23 cellular contexts compared by ENCODE assay signal in the genomic region with DNA sequence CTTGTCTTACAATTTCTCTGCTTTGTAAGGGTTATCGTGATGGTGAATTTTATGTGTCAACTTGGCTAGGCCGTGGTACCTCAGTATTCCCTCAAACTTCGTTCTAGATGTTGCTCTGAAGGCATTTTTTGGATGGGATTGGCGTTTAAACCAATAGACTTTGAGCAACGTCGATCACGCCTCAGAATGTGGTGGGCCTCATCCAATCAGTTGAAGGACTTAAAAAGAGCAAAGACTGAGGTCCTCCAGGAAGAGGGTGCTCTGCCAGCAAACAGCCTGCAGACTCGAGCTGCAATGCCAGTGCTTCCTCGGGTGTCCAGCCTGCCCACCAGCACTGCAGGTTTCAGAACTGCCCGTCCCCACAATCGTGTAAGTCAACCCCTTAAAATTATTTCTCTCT.
DNase-seq lines count a peak whose midpoint lies in the region; TF ChIP-seq lines count a peak whose summit lies in the region.
"Had no signal": no experiment of that assay in that cellular context is flagged by ENCODE, and none has a peak within 500 bp of the region (broad histone marks: within the 10 kb centered on the region; RNA-seq: fewer than 3 reads in every experiment).

No MANE protein-coding gene starts in this region.

- H3K27me3 ChIP-seq in mammary epithelial cell (ENCODE audit: insufficient read depth, low read length) (no peaks in the 10 kb centered on the region), vagina (no peaks in the 10 kb centered on the region)
- H3K27me3 ChIP-seq: BLaER1 treated with 17β-estradiol and CSF1 and Interleukin-3, amounts not matched to agents 10 nM and 100 nM had no signal

- CTCF ChIA-PET in mammary epithelial cell (lab: Charles Lee; ENCODE audit: low non-redundant PET): no interaction called here
- CTCF ChIA-PET in MCF 10A (lab: Yijun Ruan, JAX): interaction anchor here (0.6 kb wide), 1 partner anchor 93 kb away, joined by 3 read pairs; no protein-coding TSS in a partner anchor

- H3K4me3 Mint-ChIP-seq in MCF 10A (ENCODE audit: unreplicated experiment) (no peak overlapping the region), endothelial cell (ENCODE audit: unreplicated experiment) (peak overlapping the region; percentile 25)
- H3K4me3 Mint-ChIP-seq: B cell; CD4-positive, alpha-beta T cell; CD8-positive, alpha-beta T cell had no signal

- H3K9me3 ChIP-seq in mammary epithelial cell (replicated peaks; ENCODE audit: insufficient read depth, low read length) (peaks cover 25% of the 10 kb centered on the region), vagina (no peaks in the 10 kb centered on the region)
- H3K9me3 ChIP-seq: A549; BLaER1 treated with 17β-estradiol and CSF1 and Interleukin-3, amounts not matched to agents 10 nM and 100 nM had no signal

- no peaks in the 10 kb centered on the region for H3K36me3 ChIP-seq in mammary epithelial cell (ENCODE audit: insufficient read depth, low read length)
- H3K36me3 ChIP-seq in vagina: no peaks in the 10 kb centered on the region
- H3K36me3 ChIP-seq: BLaER1 treated with 17β-estradiol and CSF1 and Interleukin-3, amounts not matched to agents 10 nM and 100 nM had no signal

- DNase-seq in mammary epithelial cell (no peak), MCF 10A (ENCODE audit: unreplicated experiment) (no peak), endothelial cell (ENCODE audit: low spot score) (no peak), vagina (ENCODE audit: extremely low spot score in 2 of 2) (peak; percentile 27 to 84), iPS-NIHi11 (ENCODE audit: low spot score) (no peak)
- DNase-seq in activated CD4-positive, alpha-beta T cell treated with anti-CD3 and anti-CD28 coated beads, Interleukin-2, amount 50 U/mL, for 48 hours: no peak
- DNase-seq: AML-193; CD4-positive, alpha-beta T cell; CD8-positive, alpha-beta T cell; COR-L47; DMS 273 treated with DMSO at 0.1 percent for 48 hours; DMS153; DMS53; DMS79; DND-41; EL; GDM1 had no signal

- H3K9me3 Mint-ChIP-seq in MCF 10A (ENCODE audit: unreplicated experiment) (peaks cover 41% of the 10 kb centered on the region), endothelial cell (ENCODE audit: unreplicated experiment) (peaks cover 33% of the 10 kb centered on the region)
- H3K9me3 Mint-ChIP-seq: CD4-positive, alpha-beta T cell; CD8-positive, alpha-beta T cell had no signal

- intact Hi-C loops in mammary epithelial cell (cut with micrococcal nuclease) (no loop called here), MCF 10A (cut with micrococcal nuclease) (no loop called here), vagina (cut with DNase I) (no loop called here)

- peak overlapping the region; percentile 23 for H3K9ac ChIP-seq in mammary epithelial cell (ENCODE audit: insufficient read depth, low read length)
- H3K9ac ChIP-seq: BLaER1 treated with 17β-estradiol and CSF1 and Interleukin-3, amounts not matched to agents 10 nM and 100 nM had no signal

- H3K27ac ChIP-seq in mammary epithelial cell (ENCODE audit: insufficient read depth, low read depth, low read length) (no peak overlapping the region), vagina (no peak overlapping the region)
- H3K27ac ChIP-seq: 22Rv1; A549; BLaER1 treated with 17β-estradiol and CSF1 and Interleukin-3, amounts not matched to agents 10 nM and 100 nM; C4-2B had no signal

- H3K27ac Mint-ChIP-seq in MCF 10A (ENCODE audit: low read depth, unreplicated experiment) (no peak overlapping the region), endothelial cell (ENCODE audit: unreplicated experiment) (no peak overlapping the region)
- H3K27ac Mint-ChIP-seq: B cell; CD4-positive, alpha-beta T cell; CD8-positive, alpha-beta T cell had no signal

- POLR2A ChIA-PET in MCF 10A (lab: Yijun Ruan, JAX): no interaction called here

- H3K36me3 Mint-ChIP-seq in MCF 10A (ENCODE audit: insufficient read depth, unreplicated experiment) (no peaks in the 10 kb centered on the region), endothelial cell (ENCODE audit: low read depth, unreplicated experiment) (peaks cover 20% of the 10 kb centered on the region)
- H3K36me3 Mint-ChIP-seq: CD8-positive, alpha-beta T cell had no signal

- no peaks in the 10 kb centered on the region for H4K20me1 ChIP-seq in mammary epithelial cell (ENCODE audit: insufficient read depth, low read length)
- H4K20me1 ChIP-seq: BLaER1 treated with 17β-estradiol and CSF1 and Interleukin-3, amounts not matched to agents 10 nM and 100 nM had no signal

- in situ Hi-C loops in mammary epithelial cell (cut with MboI; ENCODE audit: low sequenced_read_pairs in 2 of 2): no loop called here

- H3K4me3 ChIP-seq in mammary epithelial cell (replicated peaks in 1 of 3; ENCODE audit: insufficient read depth in 1 of 3, low read depth in 2 of 3, low read length in 3 of 3): no peak overlapping the region
- H3K4me3 ChIP-seq in vagina: no peak overlapping the region
- H3K4me3 ChIP-seq: A549; BLaER1 treated with 17β-estradiol and CSF1 and Interleukin-3, amounts not matched to agents 10 nM and 100 nM; GM12878 had no signal

- dilution Hi-C loops in mammary epithelial cell (cut with HindIII; ENCODE audit: low sequenced_read_pairs): no loop called here

- no peak for TF ChIP-seq POLR2A in vagina (IDR thresholded peaks at IDR 0.05)

- BruUV-seq in mammary epithelial cell (replicated peaks; lab: Mats Ljungman, UMichigan): no TSS peak
- BruUV-seq in MCF 10A (replicated peaks; lab: Mats Ljungman, UMichigan): no TSS peak

- H3K4me2 ChIP-seq in mammary epithelial cell (ENCODE audit: insufficient read depth, low read depth, low read length): no peak overlapping the region
- H3K4me2 ChIP-seq: A549; BLaER1 treated with 17β-estradiol and CSF1 and Interleukin-3, amounts not matched to agents 10 nM and 100 nM had no signal

- TF ChIP-seq CTCF in mammary epithelial cell (conservative IDR thresholded peaks at IDR 0.05 in 1 of 2, IDR thresholded peaks at IDR 0.05 in 1 of 2; ENCODE audit: extremely low read depth in 1 of 2, insufficient read depth in 1 of 2, low read depth in 1 of 2, low read length in 2 of 2) (no peak), MCF 10A (IDR thresholded peaks at IDR 0.05; ENCODE audit: unreplicated experiment) (no peak), endothelial cell (IDR thresholded peaks at IDR 0.05; ENCODE audit: unreplicated experiment) (no peak), vagina (IDR thresholded peaks at IDR 0.05) (no peak)

- H3K27me3 Mint-ChIP-seq in MCF 10A (ENCODE audit: insufficient read depth, unreplicated experiment) (no peaks in the 10 kb centered on the region), endothelial cell (ENCODE audit: unreplicated experiment) (peaks cover 13% of the 10 kb centered on the region)
- H3K27me3 Mint-ChIP-seq: B cell had no signal

- H2AFZ ChIP-seq in mammary epithelial cell (ENCODE audit: low read depth, low read length): no peak overlapping the region

- H3K4me1 Mint-ChIP-seq in MCF 10A (ENCODE audit: insufficient read depth, unreplicated experiment) (no peaks in the 10 kb centered on the region), endothelial cell (ENCODE audit: unreplicated experiment) (no peaks in the 10 kb centered on the region)
- H3K4me1 Mint-ChIP-seq: B cell had no signal

- no peaks in the 10 kb centered on the region for H3K79me2 ChIP-seq in mammary epithelial cell (ENCODE audit: insufficient read depth, low read length)

- WGBS in mammary epithelial cell (ENCODE audit: low coverage, missing lambda C conversion rate): 60% methylated on average over 9 of the region's 11 CpGs

- H3K4me1 ChIP-seq in mammary epithelial cell (ENCODE audit: insufficient read depth, low read length) (no peaks in the 10 kb centered on the region), vagina (no peaks in the 10 kb centered on the region)
- H3K4me1 ChIP-seq: A549; BLaER1 treated with 17β-estradiol and CSF1 and Interleukin-3, amounts not matched to agents 10 nM and 100 nM had no signal

Comparison
In these comparisons a context has a peak if more than half of its experiments do, and no peak if none do; other contexts are left out.
1. DNase-seq: peak in vagina (2 of 2); none in mammary epithelial cell (single experiment), MCF 10A (single experiment), endothelial cell (single experiment), iPS-NIHi11 (single experiment) and activated CD4-positive, alpha-beta T cell treated with anti-CD3 and anti-CD28 coated beads, Interleukin-2, amount 50 U/mL, for 48 hours (0 of 2).